18 cellular contexts compared by ENCODE assay signal in genomic region chr20:63643499-63643898, GRCh38. TPM values are rescaled to one million over a fixed set of nuclear protein-coding genes. Genes with fewer than 3 reads are reported as not detected.
DNase-seq lines count a peak whose midpoint lies in the region; ATAC-seq and TF ChIP-seq lines count a peak whose summit lies in the region.
"Had no signal": no experiment of that assay in that cellular context is flagged by ENCODE, and none has a peak within 500 bp of the region (broad histone marks: within the 10 kb centered on the region; RNA-seq: fewer than 3 reads in every experiment).

No MANE protein-coding gene starts in this region.

- intact Hi-C loops in spleen (cut with DNase I; ENCODE audit: low total_unique reads): no loop called here
- intact Hi-C loops in left ventricle myocardium superior (cut with micrococcal nuclease): no loop called here

- H3K27ac ChIP-seq in spleen: no peak overlapping the region
- H3K27ac ChIP-seq: heart right ventricle, tibial nerve had no signal

- no peaks in the 10 kb centered on the region for H3K9me3 Mint-ChIP-seq in activated CD8-positive, alpha-beta memory T cell treated with anti-CD3 and anti-CD28 coated beads, Interleukin-2, amount 10 ng/mL, durations not matched to agents 7 days and 5 days (ENCODE audit: low read depth)
- H3K9me3 Mint-ChIP-seq in T-cell: no peaks in the 10 kb centered on the region
- H3K9me3 Mint-ChIP-seq in effector memory CD8-positive, alpha-beta T cell: no peaks in the 10 kb centered on the region

- H3K4me3 Mint-ChIP-seq in activated CD8-positive, alpha-beta memory T cell treated with anti-CD3 and anti-CD28 coated beads, Interleukin-2, amount 10 ng/mL, durations not matched to agents 7 days and 5 days: peak overlapping the region; percentile 35
- H3K4me3 Mint-ChIP-seq in T-cell: peak overlapping the region in 2 of 3 donors; percentile 53 to 80
- H3K4me3 Mint-ChIP-seq in effector memory CD8-positive, alpha-beta T cell: peak overlapping the region; percentile 55 to 92

- 93 to 99% (median 93%) methylated on average over 7 to 10 of the region's 10 CpGs for WGBS in spleen, 5 donors

- H3K4me1 Mint-ChIP-seq in activated CD8-positive, alpha-beta memory T cell treated with anti-CD3 and anti-CD28 coated beads, Interleukin-2, amount 10 ng/mL, durations not matched to agents 7 days and 5 days: peaks cover 16% of the 10 kb centered on the region
- peaks cover 17 to 31% (median 26%) of the 10 kb centered on the region in 3 donors for H3K4me1 Mint-ChIP-seq in T-cell
- peaks cover 24 to 27% of the 10 kb centered on the region in 2 donors for H3K4me1 Mint-ChIP-seq in effector memory CD8-positive, alpha-beta T cell (ENCODE audit: low read depth in 2 of 2)

- no peak for DNase-seq in activated CD8-positive, alpha-beta memory T cell treated with anti-CD3 and anti-CD28 coated beads, Interleukin-2, amount 10 ng/mL, durations not matched to agents 7 days and 5 days
- no peak for DNase-seq in activated CD8-positive, alpha-beta memory T cell treated with anti-CD3 and anti-CD28 coated beads, Interleukin-2, amount 50 U/mL, for 48 hours
- DNase-seq in T-cell (no peak), spleen (peak; percentile 86), left ventricle myocardium superior (no peak), NCI-H1092 (lab: John Stamatoyannopoulos, UW) (no peak)
- no peak for DNase-seq in effector memory CD8-positive, alpha-beta T cell
- DNase-seq: activated CD8-positive, alpha-beta memory T cell treated with anti-CD3 and anti-CD28 coated beads, Interleukin-2, amount 50 U/mL, for 4 hours; aorta; heart right ventricle; islet precursor cell; NCI-H2029 treated with DMSO at 0.1 percent for 48 hours; NCI-H524; stimulated activated CD4-positive, alpha-beta T cell treated with anti-CD3 and anti-CD28 coated beads, Interleukin-4, amount 100 ng/mL, for 1 hour had no signal

- POLR2A ChIA-PET in T-cell (lab: Charles Lee): no interaction called here

- no peaks in the 10 kb centered on the region for H3K36me3 Mint-ChIP-seq in activated CD8-positive, alpha-beta memory T cell treated with anti-CD3 and anti-CD28 coated beads, Interleukin-2, amount 10 ng/mL, durations not matched to agents 7 days and 5 days
- H3K36me3 Mint-ChIP-seq in T-cell: peaks cover 8% of the 10 kb centered on the region
- peaks cover 34% of the 10 kb centered on the region for H3K36me3 Mint-ChIP-seq in effector memory CD8-positive, alpha-beta T cell (ENCODE audit: insufficient read depth)

- CTCF ChIA-PET in activated CD8-positive, alpha-beta memory T cell treated with anti-CD3 and anti-CD28 coated beads, Interleukin-2, amount 10 ng/mL, durations not matched to agents 7 days and 5 days (lab: Charles Lee): no interaction called here
- CTCF ChIA-PET in T-cell (lab: Charles Lee): interaction anchor here in 1 of 2 donors (1.4 kb wide), 1 partner anchor 25 kb away, joined by 3 read pairs; no protein-coding TSS in a partner anchor

- peaks cover 20 to 42% (median 33%) of the 10 kb centered on the region in 6 donors for H3K4me1 ChIP-seq in spleen

- H3K36me3 ChIP-seq in spleen: peaks cover 0 to 13% (median 0%) of the 10 kb centered on the region in 6 donors
- H3K36me3 ChIP-seq: HAP-1, heart right ventricle had no signal

- no peak for TF ChIP-seq CTCF in spleen (IDR thresholded peaks at IDR 0.05 in 8 of 11, conservative IDR thresholded peaks at IDR 0.05 in 3 of 11)

- no peaks in the 10 kb centered on the region for H3K27me3 Mint-ChIP-seq in activated CD8-positive, alpha-beta memory T cell treated with anti-CD3 and anti-CD28 coated beads, Interleukin-2, amount 10 ng/mL, durations not matched to agents 7 days and 5 days
- H3K27me3 Mint-ChIP-seq in T-cell: no peaks in the 10 kb centered on the region
- no peaks in the 10 kb centered on the region for H3K27me3 Mint-ChIP-seq in effector memory CD8-positive, alpha-beta T cell

- no peak overlapping the region for H3K4me3 ChIP-seq in spleen
- H3K4me3 ChIP-seq: HAP-1, heart right ventricle, tibial nerve had no signal

- H3K27ac Mint-ChIP-seq in activated CD8-positive, alpha-beta memory T cell treated with anti-CD3 and anti-CD28 coated beads, Interleukin-2, amount 10 ng/mL, durations not matched to agents 7 days and 5 days: no peak overlapping the region
- peak overlapping the region; percentile 85 to 89 for H3K27ac Mint-ChIP-seq in T-cell
- H3K27ac Mint-ChIP-seq in effector memory CD8-positive, alpha-beta T cell: peak overlapping the region; percentile 75 to 98

- H3K27me3 ChIP-seq in spleen (replicated peaks in 1 of 7): no peaks in the 10 kb centered on the region
- H3K27me3 ChIP-seq: heart right ventricle, tibial nerve had no signal

- TF ChIP-seq POLR2A in spleen (IDR thresholded peaks at IDR 0.05): no peak

- no peak for ATAC-seq in activated CD8-positive, alpha-beta memory T cell treated with anti-CD3 and anti-CD28 coated beads, Interleukin-2, amount 10 ng/mL, durations not matched to agents 7 days and 5 days
- ATAC-seq in T-cell (replicated peaks in 1 of 4) (no peak), left ventricle myocardium superior (no peak), GM21825 (IDR thresholded peaks at IDR 0.05; ENCODE audit: unreplicated experiment) (no peak)
- no peak for ATAC-seq in effector memory CD8-positive, alpha-beta T cell (replicated peaks)
- ATAC-seq: heart right ventricle had no signal

- H3K9me3 ChIP-seq in spleen: no peaks in the 10 kb centered on the region
- H3K9me3 ChIP-seq: HAP-1, heart right ventricle, tibial nerve had no signal

RNA-seq across cellular contexts. Expression of gene STMN3, which starts 9.7 kb away (rescaled TPM):
- total RNA-seq in activated CD8-positive, alpha-beta memory T cell treated with anti-CD3 and anti-CD28 coated beads, Interleukin-2, amount 10 ng/mL, durations not matched to agents 7 days and 5 days: 10 to 100 TPM in 1 of 2 experiments, 1 to 10 TPM in 1; 8.0 to 15.9 TPM
- total RNA-seq in T-cell: 100 to 1,000 TPM in 3 of 5 donors, 10 to 100 TPM in 2; 92.9 to 121 (median 107) TPM
- 10 to 100 TPM; 16.1 to 57.0 (median 44.0) TPM for total RNA-seq in spleen
- polyA plus RNA-seq in spleen: 10 to 100 TPM; 21.2 to 38.9 (median 24.6) TPM
- 5.5 TPM for total RNA-seq in left ventricle myocardium superior

RNA-seq across cellular contexts. Expression of gene RTEL1, which starts 14.6 kb away (rescaled TPM):
- total RNA-seq in activated CD8-positive, alpha-beta memory T cell treated with anti-CD3 and anti-CD28 coated beads, Interleukin-2, amount 10 ng/mL, durations not matched to agents 7 days and 5 days: 10 to 100 TPM; 50.0 to 53.6 TPM
- total RNA-seq in T-cell: 10 to 100 TPM; 30.7 to 41.6 (median 36.8) TPM
- 10 to 100 TPM; 36.4 to 49.8 (median 43.2) TPM for total RNA-seq in spleen
- polyA plus RNA-seq in spleen: 10 to 100 TPM in 2 of 3 donors, 1 to 10 TPM in 1; 7.3 to 23.1 (median 19.1) TPM
- 9.9 TPM for total RNA-seq in left ventricle myocardium superior

RNA-seq across cellular contexts. Expression of gene GMEB2, which starts 16.6 kb away (rescaled TPM):
- 10 to 100 TPM; 16.3 to 19.3 TPM for total RNA-seq in activated CD8-positive, alpha-beta memory T cell treated with anti-CD3 and anti-CD28 coated beads, Interleukin-2, amount 10 ng/mL, durations not matched to agents 7 days and 5 days
- 10 to 100 TPM; 20.7 to 30.3 (median 29.0) TPM for total RNA-seq in T-cell
- 10 to 100 TPM; 11.1 to 15.0 (median 13.9) TPM for total RNA-seq in spleen
- 10 to 100 TPM in 2 of 3 donors, 1 to 10 TPM in 1; 8.6 to 12.9 (median 10.4) TPM for polyA plus RNA-seq in spleen
- 5.9 TPM for total RNA-seq in left ventricle myocardium superior

RNA-seq across cellular contexts. Expression of gene TNFRSF6B, which starts 53.0 kb away (rescaled TPM):
- total RNA-seq in activated CD8-positive, alpha-beta memory T cell treated with anti-CD3 and anti-CD28 coated beads, Interleukin-2, amount 10 ng/mL, durations not matched to agents 7 days and 5 days: not detected
- total RNA-seq in T-cell (1 to 10 TPM in 2 of 5 donors, under 1 TPM in 2, not detected in 1; 0.37 to 1.5 (median 0.91) TPM), spleen (100 to 1,000 TPM in 1 of 7 donors, 10 to 100 TPM in 5, 1 to 10 TPM in 1; 8.9 to 104 (median 41.0) TPM), left ventricle myocardium superior (0.64 TPM)
- 10 to 100 TPM; 12.3 to 28.1 (median 23.8) TPM for polyA plus RNA-seq in spleen
- total RNA-seq: G401 had no signal
